ENCODE assay signal across 8 cellular contexts in the genomic region with DNA sequence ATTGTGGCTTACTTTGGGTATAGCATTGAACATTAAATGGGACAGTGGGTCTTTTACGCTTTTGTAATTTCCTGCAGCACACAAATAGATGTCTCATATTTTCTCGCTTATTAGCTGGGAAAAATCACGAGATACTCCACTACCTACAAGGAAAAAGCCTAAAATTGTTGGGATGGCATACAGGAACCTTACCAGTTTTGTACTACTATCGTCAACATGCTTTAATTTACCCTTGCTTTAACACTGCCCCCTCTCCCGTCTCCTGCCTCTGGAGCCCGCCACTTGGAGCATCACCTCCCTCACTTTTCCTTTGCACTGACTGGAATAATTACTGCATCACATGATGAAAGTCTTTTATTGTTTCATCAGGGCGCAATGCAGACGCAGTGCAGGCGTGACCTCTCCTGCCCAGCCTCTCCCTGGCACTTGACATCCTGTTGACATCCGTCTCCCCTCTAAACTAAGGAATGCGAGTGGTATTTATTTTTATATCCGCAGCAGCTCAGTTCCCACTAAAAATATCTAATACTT. TPM values are rescaled to one million over a fixed set of nuclear protein-coding genes. Genes with fewer than 3 reads are reported as not detected.
DNase-seq lines count a peak whose midpoint lies in the region; ATAC-seq and TF ChIP-seq lines count a peak whose summit lies in the region.

No MANE protein-coding gene starts in this region.

- peaks cover 28% of the 10 kb centered on the region for H3K36me3 Mint-ChIP-seq in activated CD8-positive, alpha-beta T cell treated with anti-CD3 and anti-CD28 coated beads for 36 hours (ENCODE audit: low read depth)
- H3K36me3 Mint-ChIP-seq in mesothelial cell of epicardium, result peaks cover 1% of the 10 kb centered on the region

- DNase-seq in stimulated activated naive CD4-positive, alpha-beta T cell (lab: John Stamatoyannopoulos, UW), result peak in 4 of 6 experiments; percentile 2 to 43 (median 22)
- DNase-seq in stimulated activated naive CD4-positive, alpha-beta T cell treated with Interleukin-2 at 50 U/mL for 16 hours (lab: John Stamatoyannopoulos, UW), result no peak
- peak; percentile 90 for DNase-seq in NCI-H2171 treated with DMSO at 0.1 percent for 48 hours (lab: John Stamatoyannopoulos, UW)
- peak; percentile 45 for DNase-seq in activated CD8-positive, alpha-beta T cell treated with anti-CD3 and anti-CD28 coated beads for 36 hours
- peak; percentile 45 to 60 for DNase-seq in erythroblast (lab: John Stamatoyannopoulos, UW)
- no peak for DNase-seq in mesothelial cell of epicardium (ENCODE audit: low spot score in 2 of 2, unreplicated experiment in 2 of 2)
- DNase-seq in stimulated activated naive CD8-positive, alpha-beta T cell treated with anti-CD3 and anti-CD28 coated beads, Interleukin-15, amount 100 ng/mL, for 72 hours, result peak; percentile 13 to 43
- DNase-seq in NCI-H524 treated with DMSO at 0.1 percent for 48 hours (lab: John Stamatoyannopoulos, UW), result no peak

- H3K27me3 Mint-ChIP-seq in activated CD8-positive, alpha-beta T cell treated with anti-CD3 and anti-CD28 coated beads for 36 hours, result no peaks in the 10 kb centered on the region
- H3K27me3 Mint-ChIP-seq in mesothelial cell of epicardium (ENCODE audit: low read depth), result no peaks in the 10 kb centered on the region
- H3K27me3 Mint-ChIP-seq in stimulated activated naive CD8-positive, alpha-beta T cell treated with anti-CD3 and anti-CD28 coated beads, Interleukin-15, amount 100 ng/mL, for 72 hours, result no peaks in the 10 kb centered on the region

- intact Hi-C loops in activated CD8-positive, alpha-beta T cell treated with anti-CD3 and anti-CD28 coated beads for 36 hours (cut with micrococcal nuclease), result no loop called here

- no peak for TF ChIP-seq CTCF in activated CD8-positive, alpha-beta T cell treated with anti-CD3 and anti-CD28 coated beads for 36 hours (IDR thresholded peaks at IDR 0.05)
- no peak for TF ChIP-seq CTCF in mesothelial cell of epicardium (IDR thresholded peaks at IDR 0.05; ENCODE audit: unreplicated experiment)

- peak overlapping the region; percentile 100 for H3K27ac Mint-ChIP-seq in activated CD8-positive, alpha-beta T cell treated with anti-CD3 and anti-CD28 coated beads for 36 hours
- H3K27ac Mint-ChIP-seq in mesothelial cell of epicardium, result peak overlapping the region; percentile 100
- peak overlapping the region; percentile 100 for H3K27ac Mint-ChIP-seq in stimulated activated naive CD8-positive, alpha-beta T cell treated with anti-CD3 and anti-CD28 coated beads, Interleukin-15, amount 100 ng/mL, for 72 hours

- POLR2A ChIA-PET in activated CD8-positive, alpha-beta T cell treated with anti-CD3 and anti-CD28 coated beads for 36 hours (lab: Charles Lee), result interaction anchor here (0.6 to 2.1 kb wide), 13 partner anchors 8 to 190 kb away, joined by 3 to 9 read pairs (median 3); no protein-coding TSS in a partner anchor

- H3K9me3 Mint-ChIP-seq in activated CD8-positive, alpha-beta T cell treated with anti-CD3 and anti-CD28 coated beads for 36 hours, result no peaks in the 10 kb centered on the region
- H3K9me3 Mint-ChIP-seq in mesothelial cell of epicardium, result no peaks in the 10 kb centered on the region
- no peaks in the 10 kb centered on the region for H3K9me3 Mint-ChIP-seq in stimulated activated naive CD8-positive, alpha-beta T cell treated with anti-CD3 and anti-CD28 coated beads, Interleukin-15, amount 100 ng/mL, for 72 hours

- H3K4me3 Mint-ChIP-seq in activated CD8-positive, alpha-beta T cell treated with anti-CD3 and anti-CD28 coated beads for 36 hours, result peak overlapping the region; percentile 99
- H3K4me3 Mint-ChIP-seq in mesothelial cell of epicardium, result peak overlapping the region; percentile 94
- peak overlapping the region; percentile 90 to 97 for H3K4me3 Mint-ChIP-seq in stimulated activated naive CD8-positive, alpha-beta T cell treated with anti-CD3 and anti-CD28 coated beads, Interleukin-15, amount 100 ng/mL, for 72 hours

- CTCF ChIA-PET in activated CD8-positive, alpha-beta T cell treated with anti-CD3 and anti-CD28 coated beads for 36 hours (lab: Charles Lee), result interaction anchor here (1.3 kb wide), 1 partner anchor 10 kb away, joined by 4 read pairs; no protein-coding TSS in a partner anchor

- H3K4me1 Mint-ChIP-seq in activated CD8-positive, alpha-beta T cell treated with anti-CD3 and anti-CD28 coated beads for 36 hours (ENCODE audit: low read depth), result peaks cover 17% of the 10 kb centered on the region
- peaks cover 26% of the 10 kb centered on the region for H3K4me1 Mint-ChIP-seq in mesothelial cell of epicardium
- H3K4me1 Mint-ChIP-seq in stimulated activated naive CD8-positive, alpha-beta T cell treated with anti-CD3 and anti-CD28 coated beads, Interleukin-15, amount 100 ng/mL, for 72 hours, result peaks cover 21% of the 10 kb centered on the region

- no peak for TF ChIP-seq POLR2A in erythroblast (IDR thresholded peaks at IDR 0.05; ENCODE audit: low read length)

- no peak for ATAC-seq in activated CD8-positive, alpha-beta T cell treated with anti-CD3 and anti-CD28 coated beads for 36 hours
- no peak for ATAC-seq in stimulated activated naive CD8-positive, alpha-beta T cell treated with anti-CD3 and anti-CD28 coated beads, Interleukin-15, amount 100 ng/mL, for 72 hours

RNA-seq across cellular contexts. Expression of a gene that starts 1.0 kb away (rescaled TPM):
- total RNA-seq in activated CD8-positive, alpha-beta T cell treated with anti-CD3 and anti-CD28 coated beads for 36 hours, result 100 to 1,000 TPM; 114 to 117 TPM
- total RNA-seq in mesothelial cell of epicardium, result 167 to 168 TPM (median 167 TPM) in 3 replicates

RNA-seq across cellular contexts. Expression of a gene that starts 53.0 kb away (rescaled TPM):
- total RNA-seq in activated CD8-positive, alpha-beta T cell treated with anti-CD3 and anti-CD28 coated beads for 36 hours, result 1 to 10 TPM; 4.5 to 7.1 TPM
- 3.5 to 4.6 TPM (median 3.9 TPM) in 3 replicates for total RNA-seq in mesothelial cell of epicardium

Comparison
In these comparisons a context has a peak if more than half of its experiments do, and no peak if none do; other contexts are left out.
1. DNase-seq: peak in stimulated activated naive CD4-positive, alpha-beta T cell (4 of 6), NCI-H2171 treated with DMSO at 0.1 percent for 48 hours (single experiment), activated CD8-positive, alpha-beta T cell treated with anti-CD3 and anti-CD28 coated beads for 36 hours (single experiment), erythroblast (2 of 2) and stimulated activated naive CD8-positive, alpha-beta T cell treated with anti-CD3 and anti-CD28 coated beads, Interleukin-15, amount 100 ng/mL, for 72 hours (2 of 2); none in stimulated activated naive CD4-positive, alpha-beta T cell treated with Interleukin-2 at 50 U/mL for 16 hours (single experiment), mesothelial cell of epicardium (0 of 2) and NCI-H524 treated with DMSO at 0.1 percent for 48 hours (single experiment).
2. Peak in every context shown above with its lines, with median percentiles within 50 percentile points of each other: H3K27ac Mint-ChIP-seq and H3K4me3 Mint-ChIP-seq.